Comparison of ENCODE assay signal across 8 cellular contexts in the genomic region with DNA sequence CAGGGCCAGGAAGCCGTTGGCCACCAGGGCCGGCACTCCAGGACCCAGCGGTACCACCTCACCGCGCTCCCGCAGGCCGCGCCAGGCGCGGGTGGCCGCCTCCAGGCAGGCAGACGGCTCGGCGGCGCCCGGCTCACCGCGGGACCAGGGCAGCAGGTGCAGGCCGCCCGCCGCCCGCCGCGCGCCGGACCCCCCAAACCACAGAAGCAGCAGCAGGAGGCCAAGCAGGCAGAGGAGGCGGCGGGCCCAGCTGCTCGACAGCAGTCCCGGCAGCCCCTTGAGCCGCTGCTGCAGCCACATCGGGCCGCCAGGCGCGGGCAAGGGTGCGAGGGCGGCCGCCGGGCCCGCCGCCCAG. TPM values are rescaled to one million over a fixed set of nuclear protein-coding genes. Genes with fewer than 3 reads are reported as not detected.
DNase-seq lines count a peak whose midpoint lies in the region; ATAC-seq and TF ChIP-seq lines count a peak whose summit lies in the region.

No MANE protein-coding gene starts in this region.

- H3K4me1 ChIP-seq in HEK293 (ENCODE audit: control insufficient read depth, insufficient read depth, low read length): peaks cover 4% of the 10 kb centered on the region
- H3K4me1 ChIP-seq in SJCRH30: peaks cover 46% of the 10 kb centered on the region
- peaks cover 6 to 81% (median 34%) of the 10 kb centered on the region in 3 donors for H3K4me1 ChIP-seq in gastroesophageal sphincter
- H3K4me1 ChIP-seq in smooth muscle cell (ENCODE audit: low read depth): peaks cover 26% of the 10 kb centered on the region

- peak overlapping the region; percentile 66 for H3K4me3 ChIP-seq in GM08714 (ENCODE audit: low read length)
- peak overlapping the region; percentile 65 for H3K4me3 ChIP-seq in HEK293 (ENCODE audit: low read depth, low read length)
- H3K4me3 ChIP-seq in SJCRH30: peak overlapping the region; percentile 72
- peak overlapping the region; percentile 66 to 83 for H3K4me3 ChIP-seq in gastroesophageal sphincter
- H3K4me3 ChIP-seq in smooth muscle cell: peak overlapping the region; percentile 56

- ATAC-seq in gastroesophageal sphincter: peak; percentile 36

- CTCF ChIA-PET in HEK293 (lab: Yijun Ruan, JAX): no interaction called here

- peaks cover 32% of the 10 kb centered on the region for H4K20me1 ChIP-seq in smooth muscle cell (ENCODE audit: low read depth)

- TF ChIP-seq POLR2A in gastroesophageal sphincter (IDR thresholded peaks at IDR 0.05): no peak

- TF ChIP-seq CTCF in HEK293 (tag by site-specific recombination; IDR thresholded peaks at IDR 0.05) (no peak), gastroesophageal sphincter (IDR thresholded peaks at IDR 0.05) (no peak), smooth muscle cell (IDR thresholded peaks at IDR 0.05; ENCODE audit: borderline replicate concordance, insufficient read depth, poor library complexity, severe bottlenecking) (no peak)

- H3K27ac ChIP-seq in HEK293 (ENCODE audit: extremely low read depth, low read depth, low read length): peak overlapping the region; percentile 63; the same call in 1 of the 2 replicates
- no peak overlapping the region; the same call in 1 of the 2 replicates for H3K27ac ChIP-seq in SJCRH30
- peak overlapping the region in 3 of 4 donors; percentile 73 to 82 (median 74) for H3K27ac ChIP-seq in gastroesophageal sphincter
- H3K27ac ChIP-seq in smooth muscle cell (ENCODE audit: low read depth): no peak overlapping the region

- H3K4me2 ChIP-seq in smooth muscle cell: peak overlapping the region; percentile 95

- H3K9me3 ChIP-seq in HEK293 (ENCODE audit: control insufficient read depth, insufficient read depth, low read depth, low read length) (no peaks in the 10 kb centered on the region), SJCRH30 (replicated peaks) (no peaks in the 10 kb centered on the region), gastroesophageal sphincter (no peaks in the 10 kb centered on the region), smooth muscle cell (replicated peaks; ENCODE audit: low read depth) (no peaks in the 10 kb centered on the region)

- no peak overlapping the region for H3K9ac ChIP-seq in smooth muscle cell (ENCODE audit: low read depth)

- WGBS in gastroesophageal sphincter (ENCODE audit: low coverage in 1 of 2), 2 donors: no CpG with 5 or more reads among the region's 41 CpGs
- 0% methylated on average over 20 of the region's 41 CpGs for WGBS in smooth muscle cell (ENCODE audit: low lambda C conversion rate)

- H3K27me3 ChIP-seq in SJCRH30 (no peaks in the 10 kb centered on the region), gastroesophageal sphincter (no peaks in the 10 kb centered on the region), smooth muscle cell (ENCODE audit: low read depth) (no peaks in the 10 kb centered on the region)

- DNase-seq in SJCRH30 (peak; percentile 51 to 68), smooth muscle cell (lab: John Stamatoyannopoulos, UW; ENCODE audit: unreplicated experiment) (no peak), NCI-H1105 treated with DMSO at 0.1 percent for 48 hours (lab: John Stamatoyannopoulos, UW) (no peak), COR-L47 (lab: John Stamatoyannopoulos, UW) (no peak)
- no peak for DNase-seq in stimulated activated CD4-positive, alpha-beta T cell treated with anti-CD3 and anti-CD28 coated beads, Interleukin-1b, Interleukin-23, amount 100 ng/mL, for 48 hours

- H3K36me3 ChIP-seq in HEK293 (ENCODE audit: control insufficient read depth in 2 of 2, insufficient read depth in 1 of 2, low read length in 2 of 2) (peaks cover 22 to 34% of the 10 kb centered on the region in 2 experiments; a peak in 2 of 3 replicates), SJCRH30 (peaks cover 21% of the 10 kb centered on the region), gastroesophageal sphincter (peaks cover 0 to 28% of the 10 kb centered on the region in 2 donors), smooth muscle cell (ENCODE audit: low read depth) (no peaks in the 10 kb centered on the region)

- peaks cover 29% of the 10 kb centered on the region for H3K79me2 ChIP-seq in smooth muscle cell (ENCODE audit: low read depth)

- POLR2A ChIA-PET in HEK293 (lab: Yijun Ruan, JAX): interaction anchor here (1.0 to 2.2 kb wide), 3 partner anchors 12 to 19 kb away, joined by 4 to 26 read pairs (median 5); no protein-coding TSS in a partner anchor

- H3F3A ChIP-seq in smooth muscle cell (ENCODE audit: low read depth): no peaks in the 10 kb centered on the region

- no peak overlapping the region for H2AFZ ChIP-seq in smooth muscle cell (ENCODE audit: low read depth)

- TF ChIP-seq EP300 in gastroesophageal sphincter (IDR thresholded peaks at IDR 0.05): no peak

TF ChIP-seq in HEK293, 187 proteins besides CTCF, POLR2A, EP300 and RAD21:
- TF ChIP-seq ZIC2 (tag by site-specific recombination; IDR thresholded peaks at IDR 0.05) (0 out of 2 replicates have a peak, but pooled peaks have one; percentile 15), ZNF76 (tag by site-specific recombination; IDR thresholded peaks at IDR 0.05; ENCODE audit: borderline replicate concordance, low read depth) (no peak)

RNA-seq across cellular contexts. Expression of a gene that starts 0.3 kb away (rescaled TPM):
- total RNA-seq in SJCRH30 (2014; rRNA removed; shearing (Covaris generic)): 62.8 and 64.0 TPM in 2 replicates
- total RNA-seq in gastroesophageal sphincter (100 to 1,000 TPM in 1 of 4 donors, 10 to 100 TPM in 3; 70.8 to 128 (median 83.8) TPM), smooth muscle cell (41.0 and 41.3 TPM in 2 replicates)
- 70.9 and 71.6 TPM in 2 replicates for polyA plus RNA-seq in smooth muscle cell

RNA-seq across cellular contexts. Expression of a gene that starts 8.6 kb away (rescaled TPM):
- total RNA-seq in SJCRH30 (2014; rRNA removed; shearing (Covaris generic)): 138 and 142 TPM in 2 replicates
- total RNA-seq in gastroesophageal sphincter (100 to 1,000 TPM in 1 of 4 donors, 10 to 100 TPM in 3; 66.5 to 125 (median 70.1) TPM), smooth muscle cell (292 and 362 TPM in 2 replicates)
- 425 and 559 TPM in 2 replicates for polyA plus RNA-seq in smooth muscle cell

RNA-seq across cellular contexts. Expression of a gene that starts 54.3 kb away (rescaled TPM):
- total RNA-seq in SJCRH30 (2014; rRNA removed; shearing (Covaris generic)): 92.5 and 94.0 TPM in 2 replicates
- total RNA-seq in gastroesophageal sphincter (100 to 1,000 TPM; 117 to 236 (median 186) TPM), smooth muscle cell (30.0 and 34.2 TPM in 2 replicates)
- 39.7 and 42.8 TPM in 2 replicates for polyA plus RNA-seq in smooth muscle cell

Comparison
In these comparisons a context has a peak if more than half of its experiments do, and no peak if none do; other contexts are left out.
1. H3K27ac ChIP-seq: peak in HEK293 (single experiment) and gastroesophageal sphincter (3 of 4); none in SJCRH30 (single experiment) and smooth muscle cell (single experiment).
2. DNase-seq: peak in SJCRH30 (2 of 2); none in smooth muscle cell (single experiment), NCI-H1105 treated with DMSO at 0.1 percent for 48 hours (single experiment), COR-L47 (single experiment) and stimulated activated CD4-positive, alpha-beta T cell treated with anti-CD3 and anti-CD28 coated beads, Interleukin-1b, Interleukin-23, amount 100 ng/mL, for 48 hours (single experiment).
3. Peak in every context shown above with its lines, with median percentiles within 50 percentile points of each other: H3K4me3 ChIP-seq.